ENCODE assay signal across 17 cellular contexts in genomic region chr2:144702051-144702450, GRCh38.
A peak's percentile ranks its signal among the peaks of the same experiment; 100 is the strongest.
DNase-seq lines count a peak whose midpoint lies in the region; ATAC-seq and FAIRE-seq lines count a peak whose summit lies in the region.
"Had no signal": no experiment of that assay in that cellular context is flagged by ENCODE, and none has a peak within 500 bp of the region (broad histone marks: within the 10 kb centered on the region; RNA-seq: fewer than 3 reads in every experiment).

No MANE protein-coding gene starts in this region.

- H3K9ac ChIP-seq in BLaER1 treated with 17β-estradiol and CSF1 and Interleukin-3, amounts not matched to agents 10 nM and 100 nM: peak overlapping the region; percentile 34 to 86 (median 82); a peak in 21 of 22 replicates
- H3K9ac ChIP-seq: parathyroid adenoma had no signal

- no peak overlapping the region for H3K4me3 Mint-ChIP-seq in activated CD4-positive, alpha-beta T cell treated with anti-CD3 and anti-CD28 coated beads for 36 hours
- H3K4me3 Mint-ChIP-seq: activated naive CD8-positive, alpha-beta T cell treated with anti-CD3 and anti-CD28 coated beads, Interleukin-2, amount 10 ng/mL, durations not matched to agents 7 days and 5 days; activated T-cell treated with anti-CD3 and anti-CD28 coated beads, Interleukin-2, amount 50 U/mL, for 72 hours had no signal

- H3K27ac ChIP-seq in BLaER1 treated with 17β-estradiol and CSF1 and Interleukin-3, amounts not matched to agents 10 nM and 100 nM: peak overlapping the region; percentile 88 to 100 (median 98)
- H3K27ac ChIP-seq: parathyroid adenoma had no signal

- H3K4me2 ChIP-seq in BLaER1 treated with 17β-estradiol and CSF1 and Interleukin-3, amounts not matched to agents 10 nM and 100 nM: peak overlapping the region; percentile 43 to 84 (median 74)

- DNase-seq in NAMALWA (ENCODE audit: low spot score) (peak; percentile 63), UCSD-AML1 (lab: John Stamatoyannopoulos, UW; ENCODE audit: unreplicated experiment) (peak; percentile 4), medulla oblongata (ENCODE audit: extremely low spot score) (peak; percentile 34), occipital lobe (lab: John Stamatoyannopoulos, UW) (no peak), GM19239 (ENCODE audit: insufficient read length, low spot score) (no peak)
- DNase-seq in stimulated activated CD4-positive, alpha-beta T cell treated with anti-CD3 and anti-CD28 coated beads, Interleukin-2, amount 100 ng/mL, for 24 hours: no peak
- DNase-seq in activated CD4-positive, alpha-beta T cell treated with anti-CD3 and anti-CD28 coated beads for 36 hours: no peak
- DNase-seq: activated CD4-positive, alpha-beta T cell treated with anti-CD3 and anti-CD28 coated beads, Interleukin-2, amount 50 U/mL, for 4 hours; activated naive CD8-positive, alpha-beta T cell treated with anti-CD3 and anti-CD28 coated beads, Interleukin-2, amount 10 ng/mL, durations not matched to agents 7 days and 5 days; activated T-cell treated with anti-CD3 and anti-CD28 coated beads, Interleukin-2, amount 50 U/mL, for 72 hours; NCI-H69; RPMI8226; stimulated activated CD4-positive, alpha-beta T cell treated with anti-CD3 and anti-CD28 coated beads, Interleukin-12 subunit alpha, Interleukin-12 subunit beta, amount 100 ng/mL, for 4 hours; T1000 had no signal

- intact Hi-C loops in activated CD4-positive, alpha-beta T cell treated with anti-CD3 and anti-CD28 coated beads for 36 hours (cut with DNase I, micrococcal nuclease): no loop called here

- no peak for FAIRE-seq in GM19239 (lab: Jason Lieb, UNC)
- FAIRE-seq: keratinocyte had no signal

- H3K36me3 Mint-ChIP-seq in activated CD4-positive, alpha-beta T cell treated with anti-CD3 and anti-CD28 coated beads for 36 hours (ENCODE audit: low read depth): no peaks in the 10 kb centered on the region
- H3K36me3 Mint-ChIP-seq: activated naive CD8-positive, alpha-beta T cell treated with anti-CD3 and anti-CD28 coated beads, Interleukin-2, amount 10 ng/mL, durations not matched to agents 7 days and 5 days had no signal

- no peaks in the 10 kb centered on the region for H4K20me1 ChIP-seq in BLaER1 treated with 17β-estradiol and CSF1 and Interleukin-3, amounts not matched to agents 10 nM and 100 nM

- no peak for ATAC-seq in activated CD4-positive, alpha-beta T cell treated with anti-CD3 and anti-CD28 coated beads for 36 hours
- ATAC-seq: activated T-cell treated with anti-CD3 and anti-CD28 coated beads, Interleukin-2, amount 50 U/mL, for 72 hours had no signal

- peaks cover 5 to 40% (median 27%) of the 10 kb centered on the region in 11 experiments for H3K9me3 ChIP-seq in BLaER1 treated with 17β-estradiol and CSF1 and Interleukin-3, amounts not matched to agents 10 nM and 100 nM (replicated peaks in 1 of 11)

- CTCF ChIA-PET in activated CD4-positive, alpha-beta T cell treated with anti-CD3 and anti-CD28 coated beads for 36 hours (lab: Charles Lee): no interaction called here

- no peaks in the 10 kb centered on the region for H3K4me1 Mint-ChIP-seq in activated CD4-positive, alpha-beta T cell treated with anti-CD3 and anti-CD28 coated beads for 36 hours
- H3K4me1 Mint-ChIP-seq: activated naive CD8-positive, alpha-beta T cell treated with anti-CD3 and anti-CD28 coated beads, Interleukin-2, amount 10 ng/mL, durations not matched to agents 7 days and 5 days had no signal

- no peak overlapping the region; a peak in 1 of 20 replicates for H3K4me3 ChIP-seq in BLaER1 treated with 17β-estradiol and CSF1 and Interleukin-3, amounts not matched to agents 10 nM and 100 nM

- no peak overlapping the region for H3K27ac Mint-ChIP-seq in activated CD4-positive, alpha-beta T cell treated with anti-CD3 and anti-CD28 coated beads for 36 hours
- H3K27ac Mint-ChIP-seq: activated naive CD8-positive, alpha-beta T cell treated with anti-CD3 and anti-CD28 coated beads, Interleukin-2, amount 10 ng/mL, durations not matched to agents 7 days and 5 days; activated T-cell treated with anti-CD3 and anti-CD28 coated beads, Interleukin-2, amount 50 U/mL, for 72 hours had no signal

- peaks cover 6% of the 10 kb centered on the region for H3K9me3 Mint-ChIP-seq in activated CD4-positive, alpha-beta T cell treated with anti-CD3 and anti-CD28 coated beads for 36 hours (ENCODE audit: low read depth)
- H3K9me3 Mint-ChIP-seq: activated naive CD8-positive, alpha-beta T cell treated with anti-CD3 and anti-CD28 coated beads, Interleukin-2, amount 10 ng/mL, durations not matched to agents 7 days and 5 days; activated T-cell treated with anti-CD3 and anti-CD28 coated beads, Interleukin-2, amount 50 U/mL, for 72 hours had no signal

- POLR2A ChIA-PET in activated CD4-positive, alpha-beta T cell treated with anti-CD3 and anti-CD28 coated beads for 36 hours (lab: Charles Lee): no interaction called here

- peaks cover 2% of the 10 kb centered on the region for H3K27me3 Mint-ChIP-seq in activated CD4-positive, alpha-beta T cell treated with anti-CD3 and anti-CD28 coated beads for 36 hours

- H3K4me1 ChIP-seq in BLaER1 treated with 17β-estradiol and CSF1 and Interleukin-3, amounts not matched to agents 10 nM and 100 nM: peaks cover 55 to 93% (median 65%) of the 10 kb centered on the region in 10 experiments
- H3K4me1 ChIP-seq: parathyroid adenoma had no signal

- H3K36me3 ChIP-seq in BLaER1 treated with 17β-estradiol and CSF1 and Interleukin-3, amounts not matched to agents 10 nM and 100 nM: peaks cover 0 to 4% (median 0%) of the 10 kb centered on the region in 11 experiments; a peak in 1 of 22 replicates

- no peaks in the 10 kb centered on the region for H3K27me3 ChIP-seq in BLaER1 treated with 17β-estradiol and CSF1 and Interleukin-3, amounts not matched to agents 10 nM and 100 nM

Comparison
In these comparisons a context has a peak if more than half of its experiments do, and no peak if none do; other contexts are left out.
1. DNase-seq: peak in NAMALWA (single experiment), UCSD-AML1 (single experiment) and medulla oblongata (single experiment); none in stimulated activated CD4-positive, alpha-beta T cell treated with anti-CD3 and anti-CD28 coated beads, Interleukin-2, amount 100 ng/mL, for 24 hours (0 of 2), occipital lobe (single experiment), GM19239 (single experiment) and activated CD4-positive, alpha-beta T cell treated with anti-CD3 and anti-CD28 coated beads for 36 hours (single experiment).